ENCODE assay signal across 22 cellular contexts in the genomic region with DNA sequence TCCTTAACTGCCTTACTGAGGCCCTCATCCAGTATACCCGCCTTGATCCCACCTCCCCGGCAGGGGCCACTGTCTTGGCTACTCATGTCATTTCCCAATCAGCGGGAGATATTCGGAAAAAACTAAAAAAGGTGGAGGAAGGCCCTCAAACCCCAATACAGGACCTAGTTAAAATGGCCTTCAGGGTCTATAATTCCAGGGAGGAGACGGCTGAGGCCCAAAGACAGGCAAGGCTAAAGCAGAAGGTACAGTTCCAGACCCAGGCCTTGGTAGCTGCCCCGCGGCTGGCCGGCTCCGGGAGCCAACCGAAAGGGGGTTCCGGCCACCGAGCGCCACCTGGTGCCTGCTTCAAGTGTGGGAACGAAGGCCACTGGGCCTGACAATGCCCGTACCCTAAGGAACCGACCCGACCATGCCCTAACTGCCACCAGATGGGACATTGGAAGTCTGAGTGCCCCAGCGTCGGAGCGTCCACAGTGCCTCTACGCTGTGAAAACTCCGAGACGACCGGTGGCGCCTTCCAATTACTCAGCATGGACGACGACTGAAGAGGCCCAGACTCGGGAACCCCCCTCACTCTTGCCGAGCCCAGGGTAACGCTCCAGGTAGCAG.
DNase-seq lines count a peak whose midpoint lies in the region; ATAC-seq, FAIRE-seq and TF ChIP-seq lines count a peak whose summit lies in the region.
"Had no signal": no experiment of that assay in that cellular context is flagged by ENCODE, and none has a peak within 500 bp of the region (broad histone marks: within the 10 kb centered on the region; RNA-seq: fewer than 3 reads in every experiment).

No MANE protein-coding gene starts in this region.

- H3K9me1 ChIP-seq in K562 (ENCODE audit: control insufficient read depth, insufficient read depth, low read length): no peaks in the 10 kb centered on the region

- peak in 1 of 2 experiments; percentile 9; a peak in 1 of 4 replicates for TF ChIP-seq RAD21 in K562 (CRISPR knock-in tag; conservative IDR thresholded peaks at IDR 0.05 in 1 of 2, IDR thresholded peaks at IDR 0.05 in 1 of 2)

- TF ChIP-seq CTCF in GM13976 (IDR thresholded peaks at IDR 0.05; ENCODE audit: borderline replicate concordance, control extremely low read depth, extremely low read depth, insufficient read depth, missing control alignments) (no peak), K562 (IDR thresholded peaks at IDR 0.05 in 2 of 3, conservative IDR thresholded peaks at IDR 0.05 in 1 of 3; ENCODE audit: insufficient read depth in 2 of 3, low read depth in 1 of 3, low read length in 3 of 3) (peak in 1 of 3 experiments; percentile 25; a peak in 1 of 6 replicates)

- FAIRE-seq in K562 (lab: Jason Lieb, UNC): no peak
- FAIRE-seq: A204.1, GM12891, GM18507, HepG2 had no signal

- no peak for TF ChIP-seq POLR2A in K562 (conservative IDR thresholded peaks at IDR 0.05)

- H3K9me3 ChIP-seq in K562 (replicated peaks; ENCODE audit: control insufficient read depth, insufficient read depth, low read depth, low read length) (no peaks in the 10 kb centered on the region), Karpas-422 (ENCODE audit: low read length) (peaks cover 8% of the 10 kb centered on the region; the same call in 1 of the 2 replicates)
- H3K9me3 ChIP-seq: BE2C had no signal

- H3K4me1 ChIP-seq in K562 (replicated peaks in 1 of 2; ENCODE audit: control insufficient read depth in 2 of 2, insufficient read depth in 2 of 2, low read length in 2 of 2) (no peaks in the 10 kb centered on the region), Karpas-422 (ENCODE audit: low read length) (no peaks in the 10 kb centered on the region)
- H3K4me1 ChIP-seq: BE2C, HAP-1 had no signal

- H3K36me3 ChIP-seq in K562 (ENCODE audit: control insufficient read depth, insufficient read depth, low read length): no peaks in the 10 kb centered on the region
- H3K36me3 ChIP-seq in Karpas-422 (ENCODE audit: insufficient read depth, low read length): no peaks in the 10 kb centered on the region
- H3K36me3 ChIP-seq: BE2C, HAP-1 had no signal

- DNase-seq in GM13976 (ENCODE audit: low spot score) (peak; percentile 10), K562 (ENCODE audit: extremely low read depth in 1 of 4, low spot score in 3 of 4) (peak; percentile 10 to 16 (median 12)), mesenteric fat pad (ENCODE audit: low spot score) (peak; percentile 80), sciatic nerve (ENCODE audit: low spot score) (peak; percentile 38), Karpas-422 (no peak), NCI-H1417 (lab: John Stamatoyannopoulos, UW) (no peak), NCI-H187 (lab: John Stamatoyannopoulos, UW) (no peak), CD1c-positive myeloid dendritic cell (ENCODE audit: extremely low spot score) (no peak)
- DNase-seq: ACHN; BE2C; Calu3; CD4-positive, alpha-beta memory T cell; DMS79 treated with DMSO at 0.1 percent for 48 hours; EL; KG1 had no signal

- CTCF ChIA-PET in K562 (lab: Yijun Ruan, JAX; ENCODE audit: low intra/inter-chr PET ratio): no interaction called here

- POLR2A ChIA-PET in K562 (lab: Yijun Ruan, JAX): no interaction called here

- no peak overlapping the region for H3K27ac ChIP-seq in K562 (ENCODE audit: extremely low read depth, low read depth, low read length)
- H3K27ac ChIP-seq in Karpas-422 (ENCODE audit: low read length): no peak overlapping the region
- H3K27ac ChIP-seq: C4-2B had no signal

- WGBS in K562 (ENCODE audit: insufficient coverage, low coverage, missing lambda C conversion rate): 4% methylated on average over 27 of the region's 30 CpGs

- no peak overlapping the region for H3K4me2 ChIP-seq in K562 (ENCODE audit: insufficient read depth, low read length)
- no peak overlapping the region for H3K4me2 ChIP-seq in Karpas-422 (ENCODE audit: low read depth, low read length, poor library complexity, severe bottlenecking)
- H3K4me2 ChIP-seq: GM23338 had no signal

- no peaks in the 10 kb centered on the region for H4K20me1 ChIP-seq in K562 (replicated peaks; ENCODE audit: control insufficient read depth, insufficient read depth, low read length)
- H4K20me1 ChIP-seq in Karpas-422 (ENCODE audit: insufficient read depth, low read depth, low read length): no peaks in the 10 kb centered on the region

- intact Hi-C loops in K562 (cut with micrococcal nuclease) (no loop called here), sciatic nerve (cut with DNase I) (no loop called here)

- H3K79me2 ChIP-seq in K562 (ENCODE audit: control insufficient read depth, insufficient read depth, low read length): no peaks in the 10 kb centered on the region
- H3K79me2 ChIP-seq in Karpas-422 (ENCODE audit: low read length): no peaks in the 10 kb centered on the region

- no peaks in the 10 kb centered on the region for H3K9me2 ChIP-seq in Karpas-422 (replicated peaks; ENCODE audit: insufficient read depth, low read length)

- H3K4me3 ChIP-seq in K562: no peak overlapping the region
- no peak overlapping the region for H3K4me3 ChIP-seq in Karpas-422 (ENCODE audit: low read length)
- H3K4me3 ChIP-seq: GM23338, HAP-1 had no signal

- in situ Hi-C loops in GM13976 (cut with MboI; ENCODE audit: low sequenced_read_pairs, unreplicated experiment) (no loop called here), K562 (cut with MboI) (no loop called here)

- TF ChIP-seq EP300 in K562 (IDR thresholded peaks at IDR 0.05; ENCODE audit: low read length): no peak

- no peak overlapping the region for H2AFZ ChIP-seq in K562 (ENCODE audit: low read depth, low read length)
- no peak overlapping the region for H2AFZ ChIP-seq in Karpas-422 (ENCODE audit: low read length)
- H2AFZ ChIP-seq: GM23338 had no signal

- no peak overlapping the region for H3K9ac ChIP-seq in K562 (ENCODE audit: insufficient read depth in 1 of 2, low read depth in 2 of 2, low read length in 2 of 2)
- H3K9ac ChIP-seq in Karpas-422 (ENCODE audit: low read length): no peak overlapping the region

- no TSS peak for BruUV-seq in K562 (replicated peaks; lab: Mats Ljungman, UMichigan)

- peak; percentile 70 for ATAC-seq in K562
- no peak for ATAC-seq in sciatic nerve
- ATAC-seq: GM23338, HepG2 had no signal

- H3K27me3 ChIP-seq in K562 (ENCODE audit: control insufficient read depth in 2 of 2, insufficient read depth in 2 of 2, low read length in 2 of 2) (peaks cover 0 to 9% of the 10 kb centered on the region in 2 experiments; a peak in 1 of 5 replicates), Karpas-422 (ENCODE audit: low read length) (no peaks in the 10 kb centered on the region)
- H3K27me3 ChIP-seq: BE2C had no signal

TF ChIP-seq in K562, 482 proteins besides CTCF, POLR2A, EP300 and RAD21 (continues in another document):
- no peak for TF ChIP-seq ZBTB1 (CRISPR knock-in tag; IDR thresholded peaks at IDR 0.05; ENCODE audit: borderline replicate concordance, low read depth)
- TF ChIP-seq, protein P1, sequence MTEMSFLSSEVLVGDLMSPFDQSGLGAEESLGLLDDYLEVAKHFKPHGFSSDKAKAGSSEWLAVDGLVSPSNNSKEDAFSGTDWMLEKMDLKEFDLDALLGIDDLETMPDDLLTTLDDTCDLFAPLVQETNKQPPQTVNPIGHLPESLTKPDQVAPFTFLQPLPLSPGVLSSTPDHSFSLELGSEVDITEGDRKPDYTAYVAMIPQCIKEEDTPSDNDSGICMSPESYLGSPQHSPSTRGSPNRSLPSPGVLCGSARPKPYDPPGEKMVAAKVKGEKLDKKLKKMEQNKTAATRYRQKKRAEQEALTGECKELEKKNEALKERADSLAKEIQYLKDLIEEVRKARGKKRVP (CRISPR knock-in tag; IDR thresholded peaks at IDR 0.05): no peak
- no peak for TF ChIP-seq ZNF785 (CRISPR knock-in tag; IDR thresholded peaks at IDR 0.05)
- no peak for TF ChIP-seq WHSC1 (IDR thresholded peaks at IDR 0.05; ENCODE audit: low read length)
- TF ChIP-seq SMAD2 (IDR thresholded peaks at IDR 0.05; ENCODE audit: low read depth, low read length): no peak
- TF ChIP-seq ZNF445 (CRISPR knock-in tag; IDR thresholded peaks at IDR 0.05; ENCODE audit: low read depth): no peak
- no peak for TF ChIP-seq SMC3 (conservative IDR thresholded peaks at IDR 0.05; ENCODE audit: insufficient read depth, low read depth, low read length)
- TF ChIP-seq ZNF77 (CRISPR knock-in tag; IDR thresholded peaks at IDR 0.05): no peak
- TF ChIP-seq POLR2AphosphoS2 (IDR thresholded peaks at IDR 0.05; ENCODE audit: low read length): no peak
- TF ChIP-seq, protein P2, sequence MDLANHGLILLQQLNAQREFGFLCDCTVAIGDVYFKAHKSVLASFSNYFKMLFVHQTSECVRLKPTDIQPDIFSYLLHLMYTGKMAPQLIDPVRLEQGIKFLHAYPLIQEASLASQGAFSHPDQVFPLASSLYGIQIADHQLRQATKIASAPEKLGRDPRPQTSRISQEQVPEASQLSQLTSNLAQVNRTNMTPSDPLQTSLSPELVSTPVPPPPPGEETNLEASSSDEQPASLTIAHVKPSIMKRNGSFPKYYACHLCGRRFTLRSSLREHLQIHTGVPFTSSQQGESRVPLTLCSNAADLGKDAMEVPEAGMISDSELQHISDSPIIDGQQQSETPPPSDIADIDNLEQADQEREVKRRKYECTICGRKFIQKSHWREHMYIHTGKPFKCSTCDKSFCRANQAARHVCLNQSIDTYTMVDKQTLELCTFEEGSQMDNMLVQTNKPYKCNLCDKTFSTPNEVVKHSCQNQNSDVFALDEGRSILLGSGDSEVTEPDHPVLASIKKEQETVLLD (IDR thresholded peaks at IDR 0.05): no peak
- TF ChIP-seq, protein P3, sequence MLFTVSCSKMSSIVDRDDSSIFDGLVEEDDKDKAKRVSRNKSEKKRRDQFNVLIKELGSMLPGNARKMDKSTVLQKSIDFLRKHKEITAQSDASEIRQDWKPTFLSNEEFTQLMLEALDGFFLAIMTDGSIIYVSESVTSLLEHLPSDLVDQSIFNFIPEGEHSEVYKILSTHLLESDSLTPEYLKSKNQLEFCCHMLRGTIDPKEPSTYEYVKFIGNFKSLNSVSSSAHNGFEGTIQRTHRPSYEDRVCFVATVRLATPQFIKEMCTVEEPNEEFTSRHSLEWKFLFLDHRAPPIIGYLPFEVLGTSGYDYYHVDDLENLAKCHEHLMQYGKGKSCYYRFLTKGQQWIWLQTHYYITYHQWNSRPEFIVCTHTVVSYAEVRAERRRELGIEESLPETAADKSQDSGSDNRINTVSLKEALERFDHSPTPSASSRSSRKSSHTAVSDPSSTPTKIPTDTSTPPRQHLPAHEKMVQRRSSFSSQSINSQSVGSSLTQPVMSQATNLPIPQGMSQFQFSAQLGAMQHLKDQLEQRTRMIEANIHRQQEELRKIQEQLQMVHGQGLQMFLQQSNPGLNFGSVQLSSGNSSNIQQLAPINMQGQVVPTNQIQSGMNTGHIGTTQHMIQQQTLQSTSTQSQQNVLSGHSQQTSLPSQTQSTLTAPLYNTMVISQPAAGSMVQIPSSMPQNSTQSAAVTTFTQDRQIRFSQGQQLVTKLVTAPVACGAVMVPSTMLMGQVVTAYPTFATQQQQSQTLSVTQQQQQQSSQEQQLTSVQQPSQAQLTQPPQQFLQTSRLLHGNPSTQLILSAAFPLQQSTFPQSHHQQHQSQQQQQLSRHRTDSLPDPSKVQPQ (CRISPR knock-in tag; IDR thresholded peaks at IDR 0.05; ENCODE audit: borderline replicate concordance): no peak

Comparison
In these comparisons a context has a peak if more than half of its experiments do, and no peak if none do; other contexts are left out.
1. DNase-seq: peak in GM13976 (single experiment), K562 (4 of 4), mesenteric fat pad (single experiment) and sciatic nerve (single experiment); none in Karpas-422 (single experiment), NCI-H1417 (0 of 3), NCI-H187 (0 of 2) and CD1c-positive myeloid dendritic cell (single experiment).